1 cellular context compared by ENCODE assay signal in genomic region chr1:151716771-151717631, GRCh38.
TF ChIP-seq lines count a peak whose summit lies in the region.

TSS of gene CELF3 (minus strand) at chr1:151716803. CDS start at chr1:151716020, 783 bp downstream.

TF ChIP-seq in K562, 482 proteins besides CTCF, POLR2A, EP300 and RAD21 (continued from another document and continues in another):
- no peak for TF ChIP-seq PBX2 (CRISPR knock-in tag; IDR thresholded peaks at IDR 0.05; ENCODE audit: low read depth)
- TF ChIP-seq PBX2 (tag; conservative IDR thresholded peaks at IDR 0.05; ENCODE audit: low read depth) = no peak
- TF ChIP-seq ZNF512 (tag; IDR thresholded peaks at IDR 0.05) = peak; percentile 75
- TF ChIP-seq ZNF778 (CRISPR knock-in tag; IDR thresholded peaks at IDR 0.05) = no peak
- TF ChIP-seq ZNF668 (CRISPR knock-in tag; IDR thresholded peaks at IDR 0.05) = no peak
- TF ChIP-seq ZNF655 (CRISPR knock-in tag; IDR thresholded peaks at IDR 0.05) = no peak
- no peak for TF ChIP-seq ZNF217 (CRISPR knock-in tag; IDR thresholded peaks at IDR 0.05)
- TF ChIP-seq ZBTB43 (CRISPR knock-in tag; IDR thresholded peaks at IDR 0.05) = no peak
- no peak for TF ChIP-seq RFX5 (IDR thresholded peaks at IDR 0.05; ENCODE audit: low read depth, low read length)
- peak; percentile 40; the same call in 1 of the 2 replicates for TF ChIP-seq MTA2 (IDR thresholded peaks at IDR 0.05; ENCODE audit: low read depth)
- peak; percentile 80 to 81 for TF ChIP-seq TRIM24 (IDR thresholded peaks at IDR 0.05)
- TF ChIP-seq CREB3L1 (IDR thresholded peaks at IDR 0.05; ENCODE audit: borderline replicate concordance, low read depth) = no peak
- TF ChIP-seq SNRNP70 (optimal IDR thresholded peaks at IDR 0.05; ENCODE audit: low read depth, low read length) = no peak
- no peak for TF ChIP-seq SAP30 (IDR thresholded peaks at IDR 0.05; ENCODE audit: borderline replicate concordance, insufficient read depth, low read depth, low read length, poor library complexity, severe bottlenecking)
- TF ChIP-seq CEBPG (CRISPR knock-in tag; IDR thresholded peaks at IDR 0.05) = no peak
- no peak for TF ChIP-seq CEBPG (tag; conservative IDR thresholded peaks at IDR 0.05 in 1 of 2, IDR thresholded peaks at IDR 0.05 in 1 of 2)
- no peak for TF ChIP-seq SAFB (IDR thresholded peaks at IDR 0.05; ENCODE audit: borderline replicate concordance, low read depth, low read length)
- no peak for TF ChIP-seq POLR3G (IDR thresholded peaks at IDR 0.05; ENCODE audit: extremely low read depth, insufficient read length, insufficient replicate concordance)
- peak; percentile 36; the same call in 1 of the 2 replicates for TF ChIP-seq NFIC (IDR thresholded peaks at IDR 0.05)
- no peak; a peak in 1 of 3 replicates for TF ChIP-seq CBX3 (IDR thresholded peaks at IDR 0.05; ENCODE audit: borderline replicate concordance in 1 of 2, low read length in 2 of 2)
- TF ChIP-seq ARID2 (IDR thresholded peaks at IDR 0.05) = no peak
- TF ChIP-seq MTA1 (IDR thresholded peaks at IDR 0.05; ENCODE audit: borderline replicate concordance) = 0 out of 2 replicates have a peak, but pooled peaks have one; percentile 43
- no peak for TF ChIP-seq GMEB1 (CRISPR knock-in tag; IDR thresholded peaks at IDR 0.05)
- no peak for TF ChIP-seq BRD9 (IDR thresholded peaks at IDR 0.05; ENCODE audit: low read depth, partially characterized antibody)
- no peak for TF ChIP-seq MYBL2 (IDR thresholded peaks at IDR 0.05; ENCODE audit: low read depth)
- no peak for TF ChIP-seq MYBL2 (CRISPR knock-in tag; IDR thresholded peaks at IDR 0.05; ENCODE audit: borderline replicate concordance)
- no peak for TF ChIP-seq ZNF354B (CRISPR knock-in tag; IDR thresholded peaks at IDR 0.05)
- TF ChIP-seq JUND (IDR thresholded peaks at IDR 0.05; ENCODE audit: borderline replicate concordance, low read depth, low read length) = peak; percentile 18; the same call in 1 of the 2 replicates
- TF ChIP-seq JUND (tag; IDR thresholded peaks at IDR 0.05; ENCODE audit: borderline replicate concordance, low read depth, low read length) = 0 out of 3 replicates have a peak, but pooled peaks have one; percentile 18
- no peak for TF ChIP-seq MAX (CRISPR knock-in tag; IDR thresholded peaks at IDR 0.05)
- no peak for TF ChIP-seq CUX1 (CRISPR knock-in tag; IDR thresholded peaks at IDR 0.05)
- TF ChIP-seq TCF15 (CRISPR knock-in tag; IDR thresholded peaks at IDR 0.05) = no peak
- TF ChIP-seq CSDE1 (IDR thresholded peaks at IDR 0.05) = no peak
- no peak for TF ChIP-seq POLR2B (IDR thresholded peaks at IDR 0.05; ENCODE audit: low read depth, partially characterized antibody)
- peak; percentile 99 for TF ChIP-seq EHMT2 (IDR thresholded peaks at IDR 0.05)
- no peak for TF ChIP-seq ZNF3 (CRISPR knock-in tag; IDR thresholded peaks at IDR 0.05)
- no peak for TF ChIP-seq KDM4B (IDR thresholded peaks at IDR 0.05; ENCODE audit: borderline replicate concordance in 2 of 2, low read depth in 1 of 2)
- TF ChIP-seq ARID4B (CRISPR knock-in tag; IDR thresholded peaks at IDR 0.05) = peak; percentile 45; the same call in 1 of the 2 replicates
- TF ChIP-seq ZNF146 (CRISPR knock-in tag; IDR thresholded peaks at IDR 0.05; ENCODE audit: unreplicated experiment) = no peak
- TF ChIP-seq KAT7 (CRISPR knock-in tag; IDR thresholded peaks at IDR 0.05; ENCODE audit: borderline replicate concordance) = no peak
